In genomic region chr12:52175411-52176350, GRCh38 we compare ENCODE assay signal across 8 cellular contexts. TPM values are rescaled to one million over a fixed set of nuclear protein-coding genes. Genes with fewer than 3 reads are reported as not detected.
DNase-seq lines count a peak whose midpoint lies in the region; ATAC-seq, FAIRE-seq and TF ChIP-seq lines count a peak whose summit lies in the region.

No MANE protein-coding gene starts in this region.

- H2BK12ac ChIP-seq in mesenchymal stem cell (ENCODE audit: low read length in 2 of 2), result peak overlapping the region; percentile 44 to 85

- peak overlapping the region; percentile 79 to 88 for H3K18ac ChIP-seq in mesenchymal stem cell (ENCODE audit: low read depth in 1 of 2, low read length in 2 of 2)

- no peaks in the 10 kb centered on the region for H3K9me3 Mint-ChIP-seq in astrocyte (ENCODE audit: unreplicated experiment)
- no peaks in the 10 kb centered on the region for H3K9me3 Mint-ChIP-seq in activated T-cell treated with anti-CD3 and anti-CD28 coated beads, Interleukin-2, amount 50 U/mL, for 24 hours

- H3K23ac ChIP-seq in mesenchymal stem cell (ENCODE audit: low read length in 2 of 2), result no peak overlapping the region

- H2BK5ac ChIP-seq in mesenchymal stem cell (ENCODE audit: low read depth, low read length, poor library complexity, severe bottlenecking), result peak overlapping the region; percentile 71

- FAIRE-seq in astrocyte (lab: Jason Lieb, UNC), result no peak

- peak overlapping the region; percentile 97 for H4K91ac ChIP-seq in mesenchymal stem cell (ENCODE audit: low read length)

- peak overlapping the region; percentile 8 for H2BK15ac ChIP-seq in mesenchymal stem cell (ENCODE audit: low read depth, poor library complexity, severe bottlenecking)

- no peak overlapping the region for H3K4me3 ChIP-seq in astrocyte (ENCODE audit: insufficient read depth, low read depth, low read length)
- H3K4me3 ChIP-seq in mesenchymal stem cell (ENCODE audit: insufficient read depth in 1 of 2, low read depth in 1 of 2, low read length in 2 of 2), result no peak overlapping the region

- H4K20me1 ChIP-seq in astrocyte (ENCODE audit: insufficient read depth, low read length), result no peaks in the 10 kb centered on the region

- peak; percentile 24 for TF ChIP-seq CTCF in astrocyte (IDR thresholded peaks at IDR 0.05; ENCODE audit: insufficient read depth, low read depth, low read length)

- no peak for ATAC-seq in GM18870 (IDR thresholded peaks at IDR 0.05; ENCODE audit: unreplicated experiment)
- ATAC-seq in GM21390 (IDR thresholded peaks at IDR 0.05; ENCODE audit: unreplicated experiment), result no peak

- H3K9ac ChIP-seq in astrocyte (ENCODE audit: low read length) (no peak overlapping the region), mesenchymal stem cell (ENCODE audit: low read length) (no peak overlapping the region)

- no peaks in the 10 kb centered on the region for H3K36me3 Mint-ChIP-seq in astrocyte (ENCODE audit: low read depth, unreplicated experiment)
- H3K36me3 Mint-ChIP-seq in activated T-cell treated with anti-CD3 and anti-CD28 coated beads, Interleukin-2, amount 50 U/mL, for 24 hours (ENCODE audit: low read depth), result no peaks in the 10 kb centered on the region

- no peak overlapping the region for H3K27ac Mint-ChIP-seq in astrocyte (ENCODE audit: unreplicated experiment)
- H3K27ac Mint-ChIP-seq in activated T-cell treated with anti-CD3 and anti-CD28 coated beads, Interleukin-2, amount 50 U/mL, for 24 hours, result no peak overlapping the region

- H4K8ac ChIP-seq in mesenchymal stem cell (ENCODE audit: low read length), result peak overlapping the region; percentile 97

- peaks cover 13% of the 10 kb centered on the region for H3K4me1 ChIP-seq in astrocyte (ENCODE audit: insufficient read depth, low read length)
- peaks cover 42% of the 10 kb centered on the region for H3K4me1 ChIP-seq in mesenchymal stem cell (ENCODE audit: control insufficient read depth, insufficient read depth, low read depth, low read length)

- peak overlapping the region; percentile 72 for H2AFZ ChIP-seq in astrocyte (ENCODE audit: low read depth, low read length)
- no peak overlapping the region for H2AFZ ChIP-seq in mesenchymal stem cell (ENCODE audit: low read depth, low read length)

- H3K27ac ChIP-seq in astrocyte (ENCODE audit: low read depth, low read length) (no peak overlapping the region), mesenchymal stem cell (ENCODE audit: low read length, poor library complexity, severe bottlenecking) (peak overlapping the region; percentile 37)

- no peaks in the 10 kb centered on the region for H3K79me1 ChIP-seq in mesenchymal stem cell (replicated peaks; ENCODE audit: low read length, poor library complexity, severe bottlenecking)

- no peak overlapping the region for H3K14ac ChIP-seq in mesenchymal stem cell (ENCODE audit: low read length in 2 of 2)

- WGBS in mesenchymal stem cell, result 77% methylated on average over 20 of the region's 20 CpGs

- no peak overlapping the region for H3K4me3 Mint-ChIP-seq in astrocyte (ENCODE audit: unreplicated experiment)
- H3K4me3 Mint-ChIP-seq in activated T-cell treated with anti-CD3 and anti-CD28 coated beads, Interleukin-2, amount 50 U/mL, for 24 hours, result no peak overlapping the region

- H3K79me2 ChIP-seq in astrocyte (ENCODE audit: insufficient read depth, low read length), result no peaks in the 10 kb centered on the region

- H3K27me3 Mint-ChIP-seq in astrocyte (ENCODE audit: low read depth, unreplicated experiment), result peaks cover 11% of the 10 kb centered on the region
- H3K27me3 Mint-ChIP-seq in activated T-cell treated with anti-CD3 and anti-CD28 coated beads, Interleukin-2, amount 50 U/mL, for 24 hours, result no peaks in the 10 kb centered on the region

- peak overlapping the region; percentile 29 to 79 for H3K4ac ChIP-seq in mesenchymal stem cell (ENCODE audit: low read depth in 1 of 2, low read length in 2 of 2)

- H2BK120ac ChIP-seq in mesenchymal stem cell (ENCODE audit: low read depth, low read length), result peak overlapping the region; percentile 68

- DNase-seq in COLO668 (lab: John Stamatoyannopoulos, UW; ENCODE audit: unreplicated experiment), result peak; percentile 79
- peak; percentile 85 for DNase-seq in NCI-H1436 (lab: John Stamatoyannopoulos, UW)
- no peak for DNase-seq in astrocyte (ENCODE audit: low read depth)
- peak; percentile 58 for DNase-seq in mesenchymal stem cell
- no peak for DNase-seq in activated T-cell treated with anti-CD3 and anti-CD28 coated beads, Interleukin-2, amount 50 U/mL, for 24 hours
- no peak for DNase-seq in activated CD4-positive, CD25-positive, alpha-beta regulatory T cell treated with anti-CD3 and anti-CD28 coated beads, Interleukin-2, amount 50 U/mL, for 72 hours

- H3K36me3 ChIP-seq in astrocyte (ENCODE audit: insufficient read depth, low read length) (no peaks in the 10 kb centered on the region), mesenchymal stem cell (ENCODE audit: control insufficient read depth in 1 of 2, insufficient read depth in 2 of 2, low read depth in 1 of 2, low read length in 2 of 2) (peaks cover 0 to 25% of the 10 kb centered on the region in 2 experiments)

- H3K4me2 ChIP-seq in astrocyte (ENCODE audit: low read length) (no peak overlapping the region), mesenchymal stem cell (ENCODE audit: low read length, poor library complexity, severe bottlenecking) (no peak overlapping the region)

- peaks cover 10% of the 10 kb centered on the region for H3K4me1 Mint-ChIP-seq in astrocyte (ENCODE audit: low read depth, unreplicated experiment)
- H3K4me1 Mint-ChIP-seq in activated T-cell treated with anti-CD3 and anti-CD28 coated beads, Interleukin-2, amount 50 U/mL, for 24 hours (ENCODE audit: low read depth), result no peaks in the 10 kb centered on the region

- no peaks in the 10 kb centered on the region for H3K9me3 ChIP-seq in astrocyte (ENCODE audit: insufficient read depth, low read depth, low read length)
- no peaks in the 10 kb centered on the region for H3K9me3 ChIP-seq in mesenchymal stem cell (ENCODE audit: control insufficient read depth, low read length)

- peak overlapping the region; percentile 71 for H2AK5ac ChIP-seq in mesenchymal stem cell (ENCODE audit: low read length, severe bottlenecking)

- H3K27me3 ChIP-seq in astrocyte (ENCODE audit: insufficient read depth, low read length) (no peaks in the 10 kb centered on the region), mesenchymal stem cell (ENCODE audit: control insufficient read depth in 1 of 2, insufficient read depth in 1 of 2, low read length in 2 of 2) (no peaks in the 10 kb centered on the region)

RNA-seq across cellular contexts. Expression of gene KRT80, which starts 16.1 kb away (rescaled TPM):
- 2.8 and 3.6 TPM in 2 replicates for total RNA-seq in astrocyte
- polyA plus RNA-seq in mesenchymal stem cell (2013, experiment 1 of 2), result 0.72 TPM
- 0.84 TPM for polyA plus RNA-seq in mesenchymal stem cell (2013, experiment 2 of 2)

RNA-seq across cellular contexts. Expression of gene KRT7, which starts 57.4 kb away (rescaled TPM):
- total RNA-seq in astrocyte, result 97.6 and 149 TPM in 2 replicates
- 5.1 TPM for polyA plus RNA-seq in mesenchymal stem cell (2013, experiment 1 of 2)
- polyA plus RNA-seq in mesenchymal stem cell (2013, experiment 2 of 2), result 5.7 TPM

Comparison
In these comparisons a context has a peak if more than half of its experiments do, and no peak if none do; other contexts are left out.
1. DNase-seq: peak in COLO668 (single experiment), NCI-H1436 (single experiment) and mesenchymal stem cell (single experiment); none in astrocyte (single experiment), activated T-cell treated with anti-CD3 and anti-CD28 coated beads, Interleukin-2, amount 50 U/mL, for 24 hours (single experiment) and activated CD4-positive, CD25-positive, alpha-beta regulatory T cell treated with anti-CD3 and anti-CD28 coated beads, Interleukin-2, amount 50 U/mL, for 72 hours (single experiment).